In the genomic region with DNA sequence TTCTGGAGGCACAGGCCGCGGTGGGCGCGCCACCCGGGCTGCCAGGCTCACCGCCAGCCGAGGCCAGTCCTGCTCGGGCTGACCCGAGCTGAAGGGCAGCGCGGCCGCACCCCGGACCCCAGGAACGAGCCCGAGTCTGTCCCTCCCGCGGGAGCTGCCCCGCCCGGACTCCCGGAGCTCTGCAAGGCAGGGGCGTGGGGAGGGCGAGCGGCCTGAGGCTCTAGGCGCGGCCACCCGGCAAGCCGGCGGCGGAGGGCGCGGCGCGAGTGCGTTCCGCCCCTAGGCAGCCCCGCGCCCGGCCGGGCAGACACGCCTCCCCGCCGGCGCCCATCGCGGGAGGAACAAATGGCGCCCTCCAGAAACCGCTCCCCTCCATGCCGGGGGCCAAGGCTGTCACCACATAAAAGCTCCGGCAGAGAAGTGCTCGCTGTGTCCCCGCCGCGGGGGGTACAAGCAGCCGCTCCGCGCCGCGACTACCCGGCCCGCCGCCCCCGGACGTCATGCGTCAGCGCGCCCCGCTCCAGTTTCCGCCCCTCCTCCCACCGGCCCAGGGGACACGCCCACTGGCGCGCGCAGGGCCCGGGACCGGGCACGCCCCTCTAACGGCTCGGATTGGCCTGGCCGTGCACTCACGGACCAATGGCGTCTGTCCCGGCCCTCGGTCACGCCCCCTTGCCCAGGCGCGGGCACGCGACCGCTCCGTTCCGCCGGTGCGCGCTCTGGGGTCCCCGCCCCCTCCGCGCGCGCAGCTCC, we compare ENCODE assay signal across 8 cellular contexts. TPM values are rescaled to one million over a fixed set of nuclear protein-coding genes. Genes with fewer than 3 reads are reported as not detected.
A peak's percentile ranks its signal among the peaks of the same experiment; 100 is the strongest.
DNase-seq lines count a peak whose midpoint lies in the region; ATAC-seq, FAIRE-seq and TF ChIP-seq lines count a peak whose summit lies in the region.

No MANE protein-coding gene starts in this region.

- DNase-seq in GM18507 (ENCODE audit: extremely low spot score, insufficient read length, low read depth) = peak; percentile 97
- DNase-seq in NCI-H1694 treated with DMSO at 0.1 percent for 48 hours (lab: John Stamatoyannopoulos, UW) = peak; percentile 74
- peak; percentile 99 for DNase-seq in T-helper 9 cell
- DNase-seq in astrocyte of the cerebellum (ENCODE audit: low read depth) = peak; percentile 91
- DNase-seq in hepatic stellate cell (ENCODE audit: low spot score) = peak; percentile 100
- peak; percentile 99 for DNase-seq in putamen (ENCODE audit: low spot score)
- peak; percentile 95 to 98 for DNase-seq in uterus

- H3K4me1 ChIP-seq in uterus = peaks cover 0 to 4% of the 10 kb centered on the region in 2 donors

- FAIRE-seq in GM18507 (lab: Jason Lieb, UNC) = peak; percentile 99

- no peaks in the 10 kb centered on the region for H3K9me3 ChIP-seq in uterus

- peak; percentile 57 for ATAC-seq in HG02943 (IDR thresholded peaks at IDR 0.05; ENCODE audit: low read depth, unreplicated experiment)

- in situ Hi-C loops in astrocyte of the cerebellum (cut with HindIII; ENCODE audit: low sequenced_read_pairs) = no loop called here

- no peaks in the 10 kb centered on the region for H3K27me3 ChIP-seq in uterus

- no peaks in the 10 kb centered on the region for H3K36me3 ChIP-seq in uterus

- peak overlapping the region; percentile 92 to 99 for H3K27ac ChIP-seq in uterus

- TF ChIP-seq CTCF in astrocyte of the cerebellum (IDR thresholded peaks at IDR 0.05; ENCODE audit: low read depth, low read length, missing control alignments) = no peak
- TF ChIP-seq CTCF in uterus (IDR thresholded peaks at IDR 0.05) = no peak

- intact Hi-C loops in uterus (cut with DNase I; ENCODE audit: low total_unique reads) = no loop called here

- TF ChIP-seq POLR2A in uterus (IDR thresholded peaks at IDR 0.05) = peak; percentile 83 to 99

- peak overlapping the region; percentile 63 for H3K4me3 ChIP-seq in astrocyte of the cerebellum (ENCODE audit: low read depth, low read length)
- H3K4me3 ChIP-seq in uterus = peak overlapping the region; percentile 58 to 70

RNA-seq across cellular contexts. Expression of a gene that starts 0.5 kb away (rescaled TPM):
- total RNA-seq in uterus = 10 to 100 TPM; 20.2 to 58.8 (median 25.7) TPM

Comparison
In these comparisons a context has a peak if more than half of its experiments do, and no peak if none do; other contexts are left out.
1. Peak in every context shown above with its lines: DNase-seq, ATAC-seq, H3K4me3 ChIP-seq and H3K27ac ChIP-seq.